ENCODE assay signal across 1 cellular context in the genomic region with DNA sequence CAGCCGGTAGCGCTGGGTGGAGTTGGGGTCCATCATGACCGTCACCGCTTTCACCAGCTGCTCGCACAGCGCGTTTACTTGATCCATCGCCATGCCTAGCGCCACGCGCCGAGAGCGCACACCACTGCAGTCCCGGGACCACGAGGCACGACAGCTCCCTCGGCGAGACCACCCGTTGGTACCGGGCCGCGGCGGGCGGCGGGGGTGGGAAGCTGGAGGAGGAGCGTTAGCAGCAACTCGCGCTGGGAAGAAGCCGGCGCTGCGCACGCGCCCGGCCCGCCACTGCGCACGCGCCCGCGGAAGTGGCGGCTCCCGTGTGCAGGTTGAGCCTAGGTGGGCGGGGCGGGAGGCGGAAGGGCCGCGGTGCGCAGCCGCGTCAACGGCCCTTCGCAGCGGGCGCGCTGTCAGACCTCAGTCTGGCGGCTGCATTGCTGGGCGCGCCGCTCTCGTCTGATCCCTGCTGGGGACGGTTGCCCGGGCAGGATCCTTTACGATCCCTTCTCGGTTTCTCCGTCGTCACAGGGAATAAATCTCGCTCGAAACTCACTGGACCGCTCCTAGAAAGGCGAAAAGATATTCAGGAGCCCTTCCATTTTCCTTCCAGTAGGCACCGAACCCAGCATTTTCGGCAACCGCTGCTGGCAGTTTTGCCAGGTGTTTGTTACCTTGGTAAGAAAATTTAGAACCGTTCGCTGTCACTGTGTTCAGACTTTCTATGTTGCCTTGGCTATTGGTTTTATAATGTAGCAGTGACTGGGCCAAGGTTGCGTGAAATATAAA.
TF ChIP-seq lines count a peak whose summit lies in the region.

A gene (plus strand): TSS at position 414 of the 780 bp plus-strand sequence. CDS start 6,135 bp downstream, outside the sequence.
A gene (minus strand): TSS at position 267 of the 780 bp plus-strand sequence. CDS start 174 bp downstream, at position 93.

TF ChIP-seq in H1, 55 proteins besides CTCF, POLR2A, EP300 and RAD21:
- TF ChIP-seq TAF1 (IDR thresholded peaks at IDR 0.05; ENCODE audit: low read depth, low read length) = peak; percentile 81; the same call in 1 of the 2 replicates
- TF ChIP-seq, protein P1, sequence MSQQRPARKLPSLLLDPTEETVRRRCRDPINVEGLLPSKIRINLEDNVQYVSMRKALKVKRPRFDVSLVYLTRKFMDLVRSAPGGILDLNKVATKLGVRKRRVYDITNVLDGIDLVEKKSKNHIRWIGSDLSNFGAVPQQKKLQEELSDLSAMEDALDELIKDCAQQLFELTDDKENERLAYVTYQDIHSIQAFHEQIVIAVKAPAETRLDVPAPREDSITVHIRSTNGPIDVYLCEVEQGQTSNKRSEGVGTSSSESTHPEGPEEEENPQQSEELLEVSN (IDR thresholded peaks at IDR 0.05) = 0 out of 2 replicates have a peak, but pooled peaks have one; percentile 15
- TF ChIP-seq KDM4A (IDR thresholded peaks at IDR 0.05; ENCODE audit: low read depth, low read length, severe bottlenecking) = peak; percentile 98
- TF ChIP-seq, protein P2, sequence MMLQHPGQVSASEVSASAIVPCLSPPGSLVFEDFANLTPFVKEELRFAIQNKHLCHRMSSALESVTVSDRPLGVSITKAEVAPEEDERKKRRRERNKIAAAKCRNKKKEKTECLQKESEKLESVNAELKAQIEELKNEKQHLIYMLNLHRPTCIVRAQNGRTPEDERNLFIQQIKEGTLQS (IDR thresholded peaks at IDR 0.05; ENCODE audit: insufficient read depth, low read depth, low read length) = no peak
- no peak for TF ChIP-seq SP1 (IDR thresholded peaks at IDR 0.05; ENCODE audit: low read depth, low read length)
- 0 out of 2 replicates have a peak, but pooled peaks have one; percentile 14 for TF ChIP-seq FOSL1 (IDR thresholded peaks at IDR 0.05; ENCODE audit: insufficient read depth, low read depth, low read length)
- TF ChIP-seq JUND (IDR thresholded peaks at IDR 0.05; ENCODE audit: low read length) = no peak
- no peak for TF ChIP-seq SIRT6 (IDR thresholded peaks at IDR 0.05; ENCODE audit: low read length)
- TF ChIP-seq SAP30 (IDR thresholded peaks at IDR 0.05; ENCODE audit: insufficient read depth, insufficient replicate concordance, low read length) = peak; percentile 92
- TF ChIP-seq GTF2F1 (IDR thresholded peaks at IDR 0.05; ENCODE audit: borderline replicate concordance, low read depth, low read length) = no peak
- TF ChIP-seq EZH2 (IDR thresholded peaks at IDR 0.05; ENCODE audit: low read depth, low read length, severe bottlenecking) = no peak
- TF ChIP-seq BCL11A (IDR thresholded peaks at IDR 0.05; ENCODE audit: low read depth in 2 of 2, low read length in 2 of 2) = no peak
- peak; percentile 82 for TF ChIP-seq ASH2L (IDR thresholded peaks at IDR 0.05; ENCODE audit: low read length)
- TF ChIP-seq MAFK (IDR thresholded peaks at IDR 0.05; ENCODE audit: low read depth, low read length) = no peak
- peak; percentile 8 for TF ChIP-seq RNF2 (IDR thresholded peaks at IDR 0.05; ENCODE audit: borderline replicate concordance, low read depth, low read length, missing control alignments, poor library complexity, severe bottlenecking)
- peak; percentile 96; the same call in 1 of the 2 replicates for TF ChIP-seq RBBP5 (IDR thresholded peaks at IDR 0.05; ENCODE audit: borderline replicate concordance, low read depth, low read length)
- TF ChIP-seq NANOG (IDR thresholded peaks at IDR 0.05; ENCODE audit: insufficient read depth, low read depth, low read length, poor library complexity, severe bottlenecking) = peak; percentile 20
- TF ChIP-seq HDAC2 (IDR thresholded peaks at IDR 0.05; ENCODE audit: borderline replicate concordance in 1 of 2, low read depth in 2 of 2, low read length in 2 of 2) = peak in 1 of 2 experiments; percentile 88; a peak in 1 of 4 replicates
- TF ChIP-seq SUZ12 (IDR thresholded peaks at IDR 0.05; ENCODE audit: low read length) = no peak
- no peak for TF ChIP-seq TCF12 (IDR thresholded peaks at IDR 0.05; ENCODE audit: low read depth, low read length)
- no peak for TF ChIP-seq CHD2 (IDR thresholded peaks at IDR 0.05; ENCODE audit: low read length)
- TF ChIP-seq, protein P3, sequence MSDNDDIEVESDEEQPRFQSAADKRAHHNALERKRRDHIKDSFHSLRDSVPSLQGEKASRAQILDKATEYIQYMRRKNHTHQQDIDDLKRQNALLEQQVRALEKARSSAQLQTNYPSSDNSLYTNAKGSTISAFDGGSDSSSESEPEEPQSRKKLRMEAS (IDR thresholded peaks at IDR 0.05) = peak; percentile 92
- TF ChIP-seq RFX5 (IDR thresholded peaks at IDR 0.05; ENCODE audit: borderline replicate concordance, low read depth, low read length) = no peak
- TF ChIP-seq CHD1 (IDR thresholded peaks at IDR 0.05; ENCODE audit: low read depth, low read length) = no peak
- peak; percentile 45; the same call in 1 of the 2 replicates for TF ChIP-seq TEAD4 (IDR thresholded peaks at IDR 0.05; ENCODE audit: low read depth, low read length)
- no peak; the same call in 1 of the 2 replicates for TF ChIP-seq KDM5A (IDR thresholded peaks at IDR 0.05; ENCODE audit: low read length)
- TF ChIP-seq CBX5 (IDR thresholded peaks at IDR 0.05; ENCODE audit: low read depth, low read length) = no peak
- TF ChIP-seq, protein P4, sequence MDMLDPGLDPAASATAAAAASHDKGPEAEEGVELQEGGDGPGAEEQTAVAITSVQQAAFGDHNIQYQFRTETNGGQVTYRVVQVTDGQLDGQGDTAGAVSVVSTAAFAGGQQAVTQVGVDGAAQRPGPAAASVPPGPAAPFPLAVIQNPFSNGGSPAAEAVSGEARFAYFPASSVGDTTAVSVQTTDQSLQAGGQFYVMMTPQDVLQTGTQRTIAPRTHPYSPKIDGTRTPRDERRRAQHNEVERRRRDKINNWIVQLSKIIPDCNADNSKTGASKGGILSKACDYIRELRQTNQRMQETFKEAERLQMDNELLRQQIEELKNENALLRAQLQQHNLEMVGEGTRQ (IDR thresholded peaks at IDR 0.05; ENCODE audit: low read length) = no peak
- no peak for TF ChIP-seq ZNF274 (IDR thresholded peaks at IDR 0.05; ENCODE audit: borderline replicate concordance, extremely low read depth, low read length)
- TF ChIP-seq JUN (IDR thresholded peaks at IDR 0.05; ENCODE audit: low read depth, low read length) = no peak
- TF ChIP-seq PHF8 (conservative IDR thresholded peaks at IDR 0.05; ENCODE audit: low read depth, low read length) = peak; percentile 70
- peak; percentile 19 for TF ChIP-seq TAF7 (optimal IDR thresholded peaks at IDR 0.05; ENCODE audit: borderline replicate concordance, low read depth, low read length)
- no peak for TF ChIP-seq SIX5 (IDR thresholded peaks at IDR 0.05; ENCODE audit: low read depth, low read length)
- TF ChIP-seq POLR2AphosphoS5 (IDR thresholded peaks at IDR 0.05; ENCODE audit: low read depth, low read length) = peak; percentile 50
- TF ChIP-seq TBP (IDR thresholded peaks at IDR 0.05; ENCODE audit: low read depth, low read length) = peak; percentile 49; the same call in 1 of the 2 replicates
- TF ChIP-seq CTBP2 (IDR thresholded peaks at IDR 0.05; ENCODE audit: borderline replicate concordance, insufficient read depth, insufficient read length, low read length) = peak; percentile 20
- peak; percentile 69 for TF ChIP-seq CREB1 (IDR thresholded peaks at IDR 0.05)
- peak; percentile 90 to 94 for TF ChIP-seq SIN3A (conservative IDR thresholded peaks at IDR 0.05 in 1 of 2, IDR thresholded peaks at IDR 0.05 in 1 of 2; ENCODE audit: low read depth in 1 of 2, low read length in 2 of 2)
- no peak for TF ChIP-seq SP2 (IDR thresholded peaks at IDR 0.05; ENCODE audit: low read length)
- TF ChIP-seq NRF1 (IDR thresholded peaks at IDR 0.05; ENCODE audit: low read depth, low read length) = peak; percentile 95
- TF ChIP-seq POU5F1 (IDR thresholded peaks at IDR 0.05; ENCODE audit: low read depth, low read length) = no peak
- TF ChIP-seq, protein P5, sequence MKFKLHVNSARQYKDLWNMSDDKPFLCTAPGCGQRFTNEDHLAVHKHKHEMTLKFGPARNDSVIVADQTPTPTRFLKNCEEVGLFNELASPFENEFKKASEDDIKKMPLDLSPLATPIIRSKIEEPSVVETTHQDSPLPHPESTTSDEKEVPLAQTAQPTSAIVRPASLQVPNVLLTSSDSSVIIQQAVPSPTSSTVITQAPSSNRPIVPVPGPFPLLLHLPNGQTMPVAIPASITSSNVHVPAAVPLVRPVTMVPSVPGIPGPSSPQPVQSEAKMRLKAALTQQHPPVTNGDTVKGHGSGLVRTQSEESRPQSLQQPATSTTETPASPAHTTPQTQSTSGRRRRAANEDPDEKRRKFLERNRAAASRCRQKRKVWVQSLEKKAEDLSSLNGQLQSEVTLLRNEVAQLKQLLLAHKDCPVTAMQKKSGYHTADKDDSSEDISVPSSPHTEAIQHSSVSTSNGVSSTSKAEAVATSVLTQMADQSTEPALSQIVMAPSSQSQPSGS (IDR thresholded peaks at IDR 0.05; ENCODE audit: low read length) = no peak
